In the genomic region with DNA sequence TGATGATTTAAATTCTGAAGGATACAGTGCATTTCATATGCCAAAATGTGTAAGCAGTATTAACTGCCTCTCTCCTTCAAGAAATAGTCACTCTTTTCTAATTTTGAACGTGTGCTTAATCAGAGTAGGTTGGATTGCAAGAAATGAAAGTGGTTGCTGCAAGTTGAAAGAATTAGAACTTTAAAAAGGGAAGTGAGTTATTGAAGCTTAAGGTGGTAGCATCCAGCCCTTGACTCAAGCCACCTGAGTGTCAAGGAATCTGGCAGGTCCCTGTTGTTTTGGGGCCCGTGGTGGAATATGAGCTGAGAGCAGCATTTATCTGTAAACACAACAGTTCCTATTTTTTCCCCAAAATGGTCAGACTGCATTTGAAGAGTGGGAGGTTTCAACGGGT, we compare ENCODE assay signal across 1 cellular context.
TF ChIP-seq lines count a peak whose summit lies in the region.

No MANE protein-coding gene starts in this region.

TF ChIP-seq in K562, 482 proteins besides CTCF, POLR2A, EP300 and RAD21 (continued from another document):
- TF ChIP-seq ZNF644 (tag; IDR thresholded peaks at IDR 0.05; ENCODE audit: low read depth): 0 out of 2 replicates have a peak, but pooled peaks have one; percentile 20
- TF ChIP-seq CBFA2T3 (IDR thresholded peaks at IDR 0.05): no peak
- TF ChIP-seq BRD4 (IDR thresholded peaks at IDR 0.05): no peak
- 0 out of 2 replicates have a peak, but pooled peaks have one; percentile 27 for TF ChIP-seq ZC3H11A (IDR thresholded peaks at IDR 0.05; ENCODE audit: low read depth, low read length)
- TF ChIP-seq SPI1 (IDR thresholded peaks at IDR 0.05; ENCODE audit: borderline replicate concordance, low read depth, low read length): peak; percentile 91
- 0 out of 2 replicates have a peak, but pooled peaks have one; percentile 3 for TF ChIP-seq TEAD4 (IDR thresholded peaks at IDR 0.05; ENCODE audit: low read length)
- TF ChIP-seq TEAD4 (CRISPR knock-in tag; IDR thresholded peaks at IDR 0.05; ENCODE audit: borderline replicate concordance): no peak
- TF ChIP-seq, protein P1, sequence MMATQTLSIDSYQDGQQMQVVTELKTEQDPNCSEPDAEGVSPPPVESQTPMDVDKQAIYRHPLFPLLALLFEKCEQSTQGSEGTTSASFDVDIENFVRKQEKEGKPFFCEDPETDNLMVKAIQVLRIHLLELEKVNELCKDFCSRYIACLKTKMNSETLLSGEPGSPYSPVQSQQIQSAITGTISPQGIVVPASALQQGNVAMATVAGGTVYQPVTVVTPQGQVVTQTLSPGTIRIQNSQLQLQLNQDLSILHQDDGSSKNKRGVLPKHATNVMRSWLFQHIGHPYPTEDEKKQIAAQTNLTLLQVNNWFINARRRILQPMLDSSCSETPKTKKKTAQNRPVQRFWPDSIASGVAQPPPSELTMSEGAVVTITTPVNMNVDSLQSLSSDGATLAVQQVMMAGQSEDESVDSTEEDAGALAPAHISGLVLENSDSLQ (IDR thresholded peaks at IDR 0.05): no peak
- TF ChIP-seq, protein P2, sequence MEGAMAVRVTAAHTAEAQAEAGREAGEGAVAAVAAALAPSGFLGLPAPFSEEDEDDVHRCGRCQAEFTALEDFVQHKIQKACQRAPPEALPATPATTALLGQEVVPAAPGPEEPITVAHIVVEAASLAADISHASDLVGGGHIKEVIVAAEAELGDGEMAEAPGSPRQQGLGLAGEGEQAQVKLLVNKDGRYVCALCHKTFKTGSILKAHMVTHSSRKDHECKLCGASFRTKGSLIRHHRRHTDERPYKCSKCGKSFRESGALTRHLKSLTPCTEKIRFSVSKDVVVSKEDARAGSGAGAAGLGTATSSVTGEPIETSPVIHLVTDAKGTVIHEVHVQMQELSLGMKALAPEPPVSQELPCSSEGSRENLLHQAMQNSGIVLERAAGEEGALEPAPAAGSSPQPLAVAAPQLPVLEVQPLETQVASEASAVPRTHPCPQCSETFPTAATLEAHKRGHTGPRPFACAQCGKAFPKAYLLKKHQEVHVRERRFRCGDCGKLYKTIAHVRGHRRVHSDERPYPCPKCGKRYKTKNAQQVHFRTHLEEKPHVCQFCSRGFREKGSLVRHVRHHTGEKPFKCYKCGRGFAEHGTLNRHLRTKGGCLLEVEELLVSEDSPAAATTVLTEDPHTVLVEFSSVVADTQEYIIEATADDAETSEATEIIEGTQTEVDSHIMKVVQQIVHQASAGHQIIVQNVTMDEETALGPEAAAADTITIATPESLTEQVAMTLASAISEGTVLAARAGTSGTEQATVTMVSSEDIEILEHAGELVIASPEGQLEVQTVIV (CRISPR knock-in tag; IDR thresholded peaks at IDR 0.05; ENCODE audit: borderline replicate concordance): 0 out of 2 replicates have a peak, but pooled peaks have one; percentile 50
- TF ChIP-seq TEAD1 (CRISPR knock-in tag; IDR thresholded peaks at IDR 0.05): no peak
- TF ChIP-seq RBM22 (IDR thresholded peaks at IDR 0.05; ENCODE audit: low read depth, low read length, poor library complexity, severe bottlenecking): no peak
- TF ChIP-seq FOXM1 (IDR thresholded peaks at IDR 0.05; ENCODE audit: low read depth): 0 out of 2 replicates have a peak, but pooled peaks have one; percentile 2
- TF ChIP-seq FOXM1 (CRISPR knock-in tag; IDR thresholded peaks at IDR 0.05; ENCODE audit: low read depth): no peak
- TF ChIP-seq TBL1XR1 (IDR thresholded peaks at IDR 0.05; ENCODE audit: low read length in 2 of 2): 0 out of 4 replicates have a peak, but pooled peaks of 1 of the 2 experiments have one; percentile 21
- no peak for TF ChIP-seq RFX1 (IDR thresholded peaks at IDR 0.05)
- TF ChIP-seq, protein P3, sequence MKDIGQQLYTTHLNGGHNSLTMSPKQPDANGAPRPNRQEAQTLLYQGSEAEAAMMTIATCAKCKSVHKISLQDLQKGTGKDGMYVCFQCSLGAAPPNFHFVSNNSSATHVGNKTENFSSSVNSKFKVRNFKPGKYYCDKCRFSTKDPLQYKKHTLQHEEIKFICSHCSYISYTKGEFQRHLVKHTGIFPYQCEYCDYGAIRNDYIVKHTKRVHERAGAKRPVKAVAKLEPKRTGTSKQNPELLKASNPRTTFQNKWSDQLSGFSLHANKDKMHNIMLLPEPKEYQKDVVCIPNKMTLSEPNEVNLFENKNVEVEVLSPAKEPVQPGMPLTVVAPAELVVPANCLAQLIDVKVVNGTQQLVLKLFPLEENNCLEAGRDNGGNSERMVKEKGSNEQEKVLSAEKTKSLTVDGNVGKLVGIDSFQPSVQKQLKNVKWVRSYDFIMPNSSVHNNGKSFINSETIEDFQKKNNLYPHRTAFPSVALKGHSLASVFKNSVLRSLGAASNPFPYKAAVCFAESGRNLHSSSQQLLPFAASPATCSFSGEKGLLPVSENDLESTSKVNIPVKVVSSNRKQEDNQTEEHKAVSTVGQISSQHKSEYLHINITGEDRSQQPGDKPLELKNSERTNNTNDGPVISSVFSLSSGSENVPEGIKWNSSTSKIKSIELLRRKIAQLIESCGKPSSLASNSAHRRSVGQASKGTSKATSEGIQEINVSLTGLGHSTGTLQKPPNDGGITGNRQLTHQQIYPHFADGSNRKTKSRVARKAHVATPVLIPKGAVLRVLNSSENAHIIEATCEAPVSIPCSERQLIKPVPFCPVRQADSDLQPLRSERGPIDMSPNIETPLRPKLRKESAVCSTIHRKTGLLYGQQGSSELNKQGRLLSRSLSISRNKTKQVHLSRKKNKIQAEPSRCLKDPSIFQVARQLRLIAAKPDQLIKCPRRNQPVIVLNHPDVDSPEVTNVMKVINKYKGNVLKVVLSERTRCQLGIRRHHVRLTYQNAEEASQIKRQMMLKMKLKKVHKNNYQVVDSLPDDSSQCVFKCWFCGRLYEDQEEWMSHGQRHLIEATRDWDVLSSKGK (CRISPR knock-in tag; IDR thresholded peaks at IDR 0.05): no peak
- no peak for TF ChIP-seq PHF20 (IDR thresholded peaks at IDR 0.05; ENCODE audit: partially characterized antibody)
- TF ChIP-seq NCOA1 (IDR thresholded peaks at IDR 0.05; ENCODE audit: low read depth): 0 out of 2 replicates have a peak, but pooled peaks have one; percentile 13
- TF ChIP-seq CREB1 (IDR thresholded peaks at IDR 0.05): no peak
- TF ChIP-seq CREB1 (CRISPR knock-in tag; IDR thresholded peaks at IDR 0.05): no peak
- TF ChIP-seq PCBP2 (IDR thresholded peaks at IDR 0.05; ENCODE audit: low read depth, low read length, poor library complexity, severe bottlenecking): no peak
- TF ChIP-seq SMAD3 (CRISPR knock-in tag; conservative IDR thresholded peaks at IDR 0.05): no peak
- TF ChIP-seq FOXP1 (CRISPR knock-in tag; IDR thresholded peaks at IDR 0.05): no peak
- peak; percentile 24; the same call in 1 of the 2 replicates for TF ChIP-seq MBD2 (IDR thresholded peaks at IDR 0.05; ENCODE audit: borderline replicate concordance, low read depth)
- TF ChIP-seq, protein P4, sequence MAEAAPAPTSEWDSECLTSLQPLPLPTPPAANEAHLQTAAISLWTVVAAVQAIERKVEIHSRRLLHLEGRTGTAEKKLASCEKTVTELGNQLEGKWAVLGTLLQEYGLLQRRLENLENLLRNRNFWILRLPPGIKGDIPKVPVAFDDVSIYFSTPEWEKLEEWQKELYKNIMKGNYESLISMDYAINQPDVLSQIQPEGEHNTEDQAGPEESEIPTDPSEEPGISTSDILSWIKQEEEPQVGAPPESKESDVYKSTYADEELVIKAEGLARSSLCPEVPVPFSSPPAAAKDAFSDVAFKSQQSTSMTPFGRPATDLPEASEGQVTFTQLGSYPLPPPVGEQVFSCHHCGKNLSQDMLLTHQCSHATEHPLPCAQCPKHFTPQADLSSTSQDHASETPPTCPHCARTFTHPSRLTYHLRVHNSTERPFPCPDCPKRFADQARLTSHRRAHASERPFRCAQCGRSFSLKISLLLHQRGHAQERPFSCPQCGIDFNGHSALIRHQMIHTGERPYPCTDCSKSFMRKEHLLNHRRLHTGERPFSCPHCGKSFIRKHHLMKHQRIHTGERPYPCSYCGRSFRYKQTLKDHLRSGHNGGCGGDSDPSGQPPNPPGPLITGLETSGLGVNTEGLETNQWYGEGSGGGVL (CRISPR knock-in tag; IDR thresholded peaks at IDR 0.05): no peak
- TF ChIP-seq PYGO2 (tag; IDR thresholded peaks at IDR 0.05): no peak
- TF ChIP-seq ZNF140 (CRISPR knock-in tag; IDR thresholded peaks at IDR 0.05): no peak
- no peak for TF ChIP-seq CHCHD3 (CRISPR knock-in tag; IDR thresholded peaks at IDR 0.05)
- TF ChIP-seq TAF9B (IDR thresholded peaks at IDR 0.05; ENCODE audit: partially characterized antibody): no peak
- no peak for TF ChIP-seq ZNF384 (IDR thresholded peaks at IDR 0.05; ENCODE audit: low read depth, low read length)
